In the genomic region with DNA sequence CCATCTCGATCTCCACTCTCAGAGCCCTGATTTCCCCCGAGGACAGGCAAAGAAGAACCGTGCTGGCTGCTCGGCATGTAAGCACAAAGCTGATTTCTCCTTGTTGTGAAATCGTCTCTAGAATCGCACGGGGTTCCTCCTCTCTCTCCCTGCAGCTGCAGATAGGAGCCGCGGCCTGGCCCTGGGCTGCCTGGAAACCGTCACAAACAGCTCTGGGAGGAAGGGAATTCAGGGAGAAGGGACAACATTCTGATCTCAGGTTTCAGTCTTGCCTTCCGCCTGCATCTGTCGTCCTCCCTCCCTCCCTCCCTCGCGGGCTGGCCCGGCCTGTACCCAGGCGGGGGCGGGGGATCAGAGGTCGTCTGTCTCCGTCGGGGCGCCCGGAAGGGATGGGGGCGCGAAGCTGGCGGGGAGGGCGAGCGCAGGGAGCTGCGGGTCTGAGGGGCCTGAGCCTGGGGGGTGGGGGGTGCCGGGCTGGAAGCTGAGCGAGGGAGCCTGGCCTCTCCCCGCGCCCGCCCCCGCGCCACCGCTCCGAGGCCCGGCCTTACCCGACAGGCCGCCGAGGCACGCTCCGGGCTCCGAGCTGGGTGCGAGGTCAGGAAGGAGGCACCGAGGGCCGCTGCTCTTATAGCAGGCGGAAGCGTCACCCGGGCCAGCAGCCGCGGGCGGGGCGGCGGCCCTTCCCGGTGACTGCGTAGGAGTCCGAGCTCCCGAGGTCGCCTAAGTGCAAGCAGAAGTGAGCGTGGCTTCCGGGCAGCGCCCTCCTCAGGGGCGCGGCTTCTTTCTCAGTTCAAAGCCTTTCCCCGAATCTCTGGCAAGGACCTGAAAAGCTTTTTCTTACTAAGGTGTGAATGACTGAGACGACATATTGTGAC, we compare ENCODE assay signal across 8 cellular contexts. TPM values are rescaled to one million over a fixed set of nuclear protein-coding genes. Genes with fewer than 3 reads are reported as not detected.
A peak's percentile ranks its signal among the peaks of the same experiment; 100 is the strongest.
DNase-seq lines count a peak whose midpoint lies in the region; ATAC-seq and FAIRE-seq lines count a peak whose summit lies in the region.

A gene (minus strand): TSS at position 600 of the 875 bp plus-strand sequence. CDS start 1,277 bp downstream, outside the sequence.

- peaks cover 0 to 40% (median 10%) of the 10 kb centered on the region in 3 donors for H3K36me3 Mint-ChIP-seq in CD8-positive, alpha-beta memory T cell
- H3K36me3 Mint-ChIP-seq in activated naive CD4-positive, alpha-beta T cell treated with anti-CD3 and anti-CD28 coated beads, Interleukin-2, amount 10 ng/mL, durations not matched to agents 7 days and 5 days, result peaks cover 34% of the 10 kb centered on the region

- H3K27me3 ChIP-seq in CD8-positive, alpha-beta memory T cell (ENCODE audit: insufficient read depth, low read length, poor library complexity, severe bottlenecking), result no peaks in the 10 kb centered on the region
- no peaks in the 10 kb centered on the region for H3K27me3 ChIP-seq in SJSA1 (replicated peaks)
- H3K27me3 ChIP-seq in neuron (ENCODE audit: insufficient read depth, low read length), result no peaks in the 10 kb centered on the region

- no peaks in the 10 kb centered on the region for H3K27me3 Mint-ChIP-seq in CD8-positive, alpha-beta memory T cell
- H3K27me3 Mint-ChIP-seq in activated naive CD4-positive, alpha-beta T cell treated with anti-CD3 and anti-CD28 coated beads, Interleukin-2, amount 10 ng/mL, durations not matched to agents 7 days and 5 days, result no peaks in the 10 kb centered on the region

- peaks cover 5% of the 10 kb centered on the region for H3K36me3 ChIP-seq in CD8-positive, alpha-beta memory T cell (ENCODE audit: insufficient read depth, low read length)
- H3K36me3 ChIP-seq in SJSA1, result peaks cover 27% of the 10 kb centered on the region
- no peaks in the 10 kb centered on the region for H3K36me3 ChIP-seq in neuron (ENCODE audit: insufficient read depth, low read length)

- H3K4me1 ChIP-seq in CD8-positive, alpha-beta memory T cell (ENCODE audit: insufficient read depth, low read length), result peaks cover 33% of the 10 kb centered on the region
- H3K4me1 ChIP-seq in SJSA1 (replicated peaks) (peaks cover 42% of the 10 kb centered on the region), neuron (ENCODE audit: insufficient read depth, low read length) (peaks cover 23% of the 10 kb centered on the region)

- H3K4me1 Mint-ChIP-seq in CD8-positive, alpha-beta memory T cell, result peaks cover 43 to 60% (median 52%) of the 10 kb centered on the region in 3 donors
- H3K4me1 Mint-ChIP-seq in activated naive CD4-positive, alpha-beta T cell treated with anti-CD3 and anti-CD28 coated beads, Interleukin-2, amount 10 ng/mL, durations not matched to agents 7 days and 5 days, result peaks cover 61% of the 10 kb centered on the region

- H3K4me3 Mint-ChIP-seq in CD8-positive, alpha-beta memory T cell, result peak within 1 kb of the TSS; percentile 88 to 95 (median 90)
- H3K4me3 Mint-ChIP-seq in activated naive CD4-positive, alpha-beta T cell treated with anti-CD3 and anti-CD28 coated beads, Interleukin-2, amount 10 ng/mL, durations not matched to agents 7 days and 5 days, result peak within 1 kb of the TSS; percentile 85

- peak within 1 kb of the TSS; percentile 82 for H3K4me3 ChIP-seq in CD8-positive, alpha-beta memory T cell (ENCODE audit: low read length)
- H3K4me3 ChIP-seq in SJSA1, result peak within 1 kb of the TSS; percentile 45
- H3K4me3 ChIP-seq in neuron (ENCODE audit: low read length), result peak within 1 kb of the TSS; percentile 43

- peak within 1 kb of the TSS; percentile 31 for H2AFZ ChIP-seq in neuron (ENCODE audit: low read depth, low read length)

- peak within 1 kb of the TSS; percentile 82 for H3K27ac ChIP-seq in CD8-positive, alpha-beta memory T cell (ENCODE audit: low read depth, low read length)
- peak within 1 kb of the TSS; percentile 85 for H3K27ac ChIP-seq in SJSA1

- no peaks in the 10 kb centered on the region for H3K9me3 Mint-ChIP-seq in CD8-positive, alpha-beta memory T cell
- H3K9me3 Mint-ChIP-seq in activated naive CD4-positive, alpha-beta T cell treated with anti-CD3 and anti-CD28 coated beads, Interleukin-2, amount 10 ng/mL, durations not matched to agents 7 days and 5 days, result no peaks in the 10 kb centered on the region

- no peaks in the 10 kb centered on the region for H3K9me3 ChIP-seq in CD8-positive, alpha-beta memory T cell (ENCODE audit: low read length)
- H3K9me3 ChIP-seq in SJSA1 (replicated peaks), result no peaks in the 10 kb centered on the region
- no peaks in the 10 kb centered on the region for H3K9me3 ChIP-seq in neuron (ENCODE audit: low read length)

- ATAC-seq in GM21381 (IDR thresholded peaks at IDR 0.05; ENCODE audit: unreplicated experiment), result peak; percentile 73

- POLR2A ChIA-PET in CD8-positive, alpha-beta memory T cell (lab: Charles Lee), result interaction anchor here (0.5 to 2.3 kb wide), 21 partner anchors 10 to 222 kb away, joined by 3 to 29 read pairs (median 6); a partner anchor contains a TSS

- FAIRE-seq in frontal cortex (lab: Jason Lieb, UNC), result no peak

- peak within 1 kb of the TSS; percentile 90 to 98 (median 94) for H3K27ac Mint-ChIP-seq in CD8-positive, alpha-beta memory T cell
- H3K27ac Mint-ChIP-seq in activated naive CD4-positive, alpha-beta T cell treated with anti-CD3 and anti-CD28 coated beads, Interleukin-2, amount 10 ng/mL, durations not matched to agents 7 days and 5 days, result peak within 1 kb of the TSS; percentile 84

- CTCF ChIA-PET in CD8-positive, alpha-beta memory T cell (lab: Charles Lee), result interaction anchor here (0.7 to 13.5 kb wide), 24 partner anchors 10 to 226 kb away, joined by 3 to 196 read pairs (median 4); a partner anchor contains a TSS
- CTCF ChIA-PET in activated naive CD4-positive, alpha-beta T cell treated with anti-CD3 and anti-CD28 coated beads, Interleukin-2, amount 10 ng/mL, durations not matched to agents 7 days and 5 days (lab: Charles Lee), result interaction anchor here (0.7 to 4.1 kb wide), 17 partner anchors 14 to 1180 kb away, joined by 3 to 65 read pairs (median 3); no protein-coding TSS in a partner anchor

- DNase-seq in CD8-positive, alpha-beta memory T cell, result peak; percentile 55 to 82 (median 69)
- DNase-seq in Kasumi-1 (lab: John Stamatoyannopoulos, UW) (peak; percentile 89 to 95), SJSA1 (ENCODE audit: low read depth in 1 of 2, low spot score in 2 of 2) (peak; percentile 80 to 89), frontal cortex (ENCODE audit: low spot score in 2 of 2) (peak; percentile 60 to 70), stromal cell of bone marrow (ENCODE audit: low read depth) (peak; percentile 71)
- DNase-seq in activated naive CD4-positive, alpha-beta T cell treated with anti-CD3 and anti-CD28 coated beads, Interleukin-2, amount 10 ng/mL, durations not matched to agents 7 days and 5 days, result peak; percentile 84

RNA-seq across cellular contexts. Expression of the gene that starts here (rescaled TPM):
- total RNA-seq in CD8-positive, alpha-beta memory T cell, result 10 to 100 TPM; 40.4 to 42.4 TPM
- 103 TPM for polyA plus RNA-seq in CD8-positive, alpha-beta memory T cell
- 22.6 and 28.0 TPM in 2 replicates for total RNA-seq in SJSA1 (2014; rRNA removed; shearing (Covaris generic))
- total RNA-seq in frontal cortex, result 3.3 TPM

Comparison
In these comparisons a context has a peak if more than half of its experiments do, and no peak if none do; other contexts are left out.
1. Peak in every context shown above with its lines: DNase-seq, ATAC-seq, H3K4me3 ChIP-seq and H3K27ac ChIP-seq.